26 cellular contexts compared by ENCODE assay signal in genomic region chr7:31603076-31603475, GRCh38.
A peak's percentile ranks its signal among the peaks of the same experiment; 100 is the strongest.
DNase-seq lines count a peak whose midpoint lies in the region; ATAC-seq, FAIRE-seq and TF ChIP-seq lines count a peak whose summit lies in the region.
"Had no signal": no experiment of that assay in that cellular context is flagged by ENCODE, and none has a peak within 500 bp of the region (broad histone marks: within the 10 kb centered on the region; RNA-seq: fewer than 3 reads in every experiment).

No MANE protein-coding gene starts in this region.

- H3K27me3 Mint-ChIP-seq in natural killer cell treated with Interleukin-12 subunit alpha and Interleukin-12 subunit beta and Interleukin-15 and Interleukin-18, amount 100 ng/mL, for 72 hours = no peaks in the 10 kb centered on the region
- H3K27me3 Mint-ChIP-seq: activated naive CD4-positive, alpha-beta T cell treated with anti-CD3 and anti-CD28 coated beads, Interleukin-2, amount 50 U/mL, for 24 hours; activated T-cell treated with anti-CD3 and anti-CD28 coated beads, Interleukin-2, amount 50 U/mL, for 24 hours; naive B cell had no signal

- intact Hi-C loops in PC-3 (cut with micrococcal nuclease) = no loop called here
- intact Hi-C loops in mucosa of descending colon (cut with DNase I, micrococcal nuclease) = no loop called here

- H3K9me3 Mint-ChIP-seq in natural killer cell treated with Interleukin-12 subunit alpha and Interleukin-12 subunit beta and Interleukin-15 and Interleukin-18, amount 100 ng/mL, for 72 hours = peaks cover under 1% of the 10 kb centered on the region
- H3K9me3 Mint-ChIP-seq: activated naive CD4-positive, alpha-beta T cell treated with anti-CD3 and anti-CD28 coated beads, Interleukin-2, amount 50 U/mL, for 24 hours; endodermal cell; stimulated activated memory B cell treated with anti-CD40 and anti-IgM and Interleukin-4, amounts not matched to agents 10 μg/mL and 1 μg/mL and 100 μg/mL, for 72 hours had no signal

- no peak overlapping the region for H3K27ac ChIP-seq in PC-3 (ENCODE audit: low read length)
- H3K27ac ChIP-seq: ascending aorta, heart right ventricle, ovary, SK-N-MC had no signal

- H3K4me3 Mint-ChIP-seq in natural killer cell treated with Interleukin-12 subunit alpha and Interleukin-12 subunit beta and Interleukin-15 and Interleukin-18, amount 100 ng/mL, for 72 hours = no peak overlapping the region
- H3K4me3 Mint-ChIP-seq: activated CD8-positive, alpha-beta T cell treated with anti-CD3 and anti-CD28 coated beads, Interleukin-2, amount 10 ng/mL, durations not matched to agents 7 days and 5 days; activated naive CD4-positive, alpha-beta T cell treated with anti-CD3 and anti-CD28 coated beads, Interleukin-2, amount 50 U/mL, for 24 hours; activated T-cell treated with anti-CD3 and anti-CD28 coated beads, Interleukin-2, amount 50 U/mL, for 24 hours; endodermal cell; immature natural killer cell; naive B cell; stimulated activated memory B cell treated with anti-CD40 and anti-IgM and Interleukin-4, amounts not matched to agents 10 μg/mL and 1 μg/mL and 100 μg/mL, for 72 hours had no signal

- no peaks in the 10 kb centered on the region for H3K9me2 ChIP-seq in PC-3 (replicated peaks; ENCODE audit: low read length)

- no peaks in the 10 kb centered on the region for H3K36me3 ChIP-seq in PC-3 (ENCODE audit: low read depth, low read length)
- H3K36me3 ChIP-seq in mucosa of descending colon (ENCODE audit: low read depth) = no peaks in the 10 kb centered on the region
- H3K36me3 ChIP-seq: ascending aorta, heart right ventricle, ovary had no signal

- H3K4me2 ChIP-seq in PC-3 (ENCODE audit: low read length) = no peak overlapping the region

- H3K4me1 Mint-ChIP-seq in natural killer cell treated with Interleukin-12 subunit alpha and Interleukin-12 subunit beta and Interleukin-15 and Interleukin-18, amount 100 ng/mL, for 72 hours (ENCODE audit: low read depth in 2 of 2) = no peaks in the 10 kb centered on the region
- H3K4me1 Mint-ChIP-seq: activated naive CD4-positive, alpha-beta T cell treated with anti-CD3 and anti-CD28 coated beads, Interleukin-2, amount 50 U/mL, for 24 hours; immature natural killer cell; naive B cell; stimulated activated memory B cell treated with anti-CD40 and anti-IgM and Interleukin-4, amounts not matched to agents 10 μg/mL and 1 μg/mL and 100 μg/mL, for 72 hours had no signal

- peak; percentile 80 for FAIRE-seq in H54 (lab: Jason Lieb, UNC)
- FAIRE-seq: colon, GM12891, K562 had no signal

- H3K79me2 ChIP-seq in PC-3 (ENCODE audit: low read length) = no peaks in the 10 kb centered on the region

- no peaks in the 10 kb centered on the region for H4K20me1 ChIP-seq in PC-3 (ENCODE audit: low read length)

- peak; percentile 83 for DNase-seq in DMS 273 (lab: John Stamatoyannopoulos, UW; ENCODE audit: unreplicated experiment)
- DNase-seq in H54 (ENCODE audit: insufficient read length, low spot score) = no peak
- peak; percentile 24 for DNase-seq in PC-3
- peak; percentile 20 for DNase-seq in kidney tubule cell (ENCODE audit: low spot score)
- no peak for DNase-seq in natural killer cell treated with Interleukin-12 subunit alpha and Interleukin-12 subunit beta and Interleukin-15 and Interleukin-18, amount 100 ng/mL, for 72 hours (ENCODE audit: low spot score)
- no peak for DNase-seq in mucosa of descending colon
- DNase-seq: activated CD4-positive, CD25-positive, alpha-beta regulatory T cell; activated CD8-positive, alpha-beta T cell treated with anti-CD3 and anti-CD28 coated beads, Interleukin-2, amount 10 ng/mL, durations not matched to agents 7 days and 5 days; activated T-cell treated with anti-CD3 and anti-CD28 coated beads, Interleukin-2, amount 50 U/mL, for 24 hours; AML-193; endodermal cell; GDM1; heart right ventricle; immature natural killer cell; naive B cell; ovary had no signal

- H3K27me3 ChIP-seq in PC-3 (ENCODE audit: low read length) = peaks cover 93% of the 10 kb centered on the region
- H3K27me3 ChIP-seq: ascending aorta, heart right ventricle, ovary had no signal

- no peak overlapping the region for H3K9ac ChIP-seq in PC-3 (ENCODE audit: low read length)

- H3K9me3 ChIP-seq in PC-3 (ENCODE audit: low read length) = no peaks in the 10 kb centered on the region
- H3K9me3 ChIP-seq in mucosa of descending colon = no peaks in the 10 kb centered on the region
- H3K9me3 ChIP-seq: ascending aorta, ovary had no signal

- POLR2A ChIA-PET in PC-3 (lab: Charles Lee; ENCODE audit: unreplicated experiment) = no interaction called here

- no peaks in the 10 kb centered on the region for H3K36me3 Mint-ChIP-seq in natural killer cell treated with Interleukin-12 subunit alpha and Interleukin-12 subunit beta and Interleukin-15 and Interleukin-18, amount 100 ng/mL, for 72 hours
- H3K36me3 Mint-ChIP-seq: activated naive CD4-positive, alpha-beta T cell treated with anti-CD3 and anti-CD28 coated beads, Interleukin-2, amount 50 U/mL, for 24 hours; immature natural killer cell; naive B cell; stimulated activated memory B cell treated with anti-CD40 and anti-IgM and Interleukin-4, amounts not matched to agents 10 μg/mL and 1 μg/mL and 100 μg/mL, for 72 hours had no signal

- H3K4me1 ChIP-seq in PC-3 (ENCODE audit: insufficient read depth, low read length) (no peaks in the 10 kb centered on the region), mucosa of descending colon (ENCODE audit: low read depth) (no peaks in the 10 kb centered on the region)
- H3K4me1 ChIP-seq: ascending aorta, heart right ventricle had no signal

- no peak overlapping the region for H2AFZ ChIP-seq in PC-3 (ENCODE audit: low read length)

- TF ChIP-seq POLR2A in H54 (IDR thresholded peaks at IDR 0.05; ENCODE audit: low read depth, low read length) = no peak

- no TSS peak for BruUV-seq in PC-3 (replicated peaks; lab: Mats Ljungman, UMichigan)

- no peaks in the 10 kb centered on the region for H3F3A ChIP-seq in PC-3 (ENCODE audit: low read length, unreplicated experiment)

- CTCF ChIA-PET in PC-3 (lab: Charles Lee) = no interaction called here

- no peak overlapping the region for H3K4me3 ChIP-seq in PC-3 (ENCODE audit: low read length)
- no peak overlapping the region for H3K4me3 ChIP-seq in mucosa of descending colon
- H3K4me3 ChIP-seq: ascending aorta, heart right ventricle, K562, lung, ovary, SK-N-MC had no signal

- ATAC-seq in PC-3 (no peak), mucosa of descending colon (no peak), GM21423 (IDR thresholded peaks at IDR 0.05; ENCODE audit: unreplicated experiment) (no peak)
- no peak for ATAC-seq in natural killer cell treated with Interleukin-12 subunit alpha and Interleukin-12 subunit beta and Interleukin-15 and Interleukin-18, amount 100 ng/mL, for 72 hours
- ATAC-seq: activated CD8-positive, alpha-beta T cell treated with anti-CD3 and anti-CD28 coated beads, Interleukin-2, amount 10 ng/mL, durations not matched to agents 7 days and 5 days; heart right ventricle; K562; sciatic nerve; stimulated activated memory B cell treated with anti-CD40 and anti-IgM and Interleukin-4, amounts not matched to agents 10 μg/mL and 1 μg/mL and 100 μg/mL, for 72 hours had no signal

- no peak for TF ChIP-seq CTCF in PC-3 (conservative IDR thresholded peaks at IDR 0.05; ENCODE audit: low read depth, low read length)
- no peak for TF ChIP-seq CTCF in mucosa of descending colon (IDR thresholded peaks at IDR 0.05)

- H3K27ac Mint-ChIP-seq in natural killer cell treated with Interleukin-12 subunit alpha and Interleukin-12 subunit beta and Interleukin-15 and Interleukin-18, amount 100 ng/mL, for 72 hours = no peak overlapping the region
- H3K27ac Mint-ChIP-seq: activated CD8-positive, alpha-beta T cell treated with anti-CD3 and anti-CD28 coated beads, Interleukin-2, amount 10 ng/mL, durations not matched to agents 7 days and 5 days; activated naive CD4-positive, alpha-beta T cell treated with anti-CD3 and anti-CD28 coated beads, Interleukin-2, amount 50 U/mL, for 24 hours; activated T-cell treated with anti-CD3 and anti-CD28 coated beads, Interleukin-2, amount 50 U/mL, for 24 hours; endodermal cell; immature natural killer cell; naive B cell; stimulated activated memory B cell treated with anti-CD40 and anti-IgM and Interleukin-4, amounts not matched to agents 10 μg/mL and 1 μg/mL and 100 μg/mL, for 72 hours had no signal

Comparison
In these comparisons a context has a peak if more than half of its experiments do, and no peak if none do; other contexts are left out.
1. DNase-seq: peak in DMS 273 (single experiment), PC-3 (single experiment) and kidney tubule cell (single experiment); none in H54 (single experiment), natural killer cell treated with Interleukin-12 subunit alpha and Interleukin-12 subunit beta and Interleukin-15 and Interleukin-18, amount 100 ng/mL, for 72 hours (single experiment) and mucosa of descending colon (0 of 3).